In the genomic region with DNA sequence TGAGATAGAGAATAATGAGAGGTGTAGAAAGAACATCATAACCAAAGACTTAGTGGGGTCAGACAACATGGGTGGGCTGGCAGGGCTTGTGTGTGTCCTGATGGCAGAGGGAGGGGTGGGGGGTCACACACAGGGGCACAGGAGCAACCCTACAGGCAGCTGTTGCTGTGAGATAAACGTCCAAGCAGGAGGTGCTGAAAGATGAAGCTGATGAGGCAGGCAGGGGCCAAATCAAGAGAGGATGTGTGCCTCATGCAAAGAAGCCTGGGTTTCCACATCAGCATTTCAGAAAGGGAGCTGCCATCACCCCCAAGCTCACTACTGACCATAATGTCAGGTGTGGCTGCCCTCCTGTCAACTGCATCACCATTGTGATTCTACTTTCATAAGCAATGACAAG, we compare ENCODE assay signal across 1 cellular context.
A peak's percentile ranks its signal among the peaks of the same experiment; 100 is the strongest.
TF ChIP-seq lines count a peak whose summit lies in the region.

No MANE protein-coding gene starts in this region.

TF ChIP-seq in K562, 482 proteins besides CTCF, POLR2A, EP300 and RAD21 (continued from another document and continues in another):
- TF ChIP-seq AFF4 (CRISPR knock-in tag; IDR thresholded peaks at IDR 0.05) (no peak), PTBP1 (IDR thresholded peaks at IDR 0.05; ENCODE audit: low read depth, low read length) (no peak), CBFA2T2 (conservative IDR thresholded peaks at IDR 0.05) (peak; percentile 78), GMEB1 (CRISPR knock-in tag; IDR thresholded peaks at IDR 0.05) (no peak), TFAP4 (CRISPR knock-in tag; IDR thresholded peaks at IDR 0.05; ENCODE audit: borderline replicate concordance) (peak; percentile 42; the same call in 1 of the 2 replicates), ESRRA (IDR thresholded peaks at IDR 0.05; ENCODE audit: borderline replicate concordance, low read depth) (no peak), THRAP3 (IDR thresholded peaks at IDR 0.05; ENCODE audit: borderline replicate concordance) (no peak), ZNF785 (CRISPR knock-in tag; IDR thresholded peaks at IDR 0.05) (no peak), EZH2 (IDR thresholded peaks at IDR 0.05; ENCODE audit: borderline replicate concordance, low read depth, low read length) (no peak), MYBL2 (IDR thresholded peaks at IDR 0.05; ENCODE audit: low read depth) (no peak), MYBL2 (CRISPR knock-in tag; IDR thresholded peaks at IDR 0.05; ENCODE audit: borderline replicate concordance) (no peak), PCBP1 (IDR thresholded peaks at IDR 0.05; ENCODE audit: low read depth, low read length, poor library complexity, severe bottlenecking) (no peak), ETV6 (IDR thresholded peaks at IDR 0.05; ENCODE audit: borderline replicate concordance in 1 of 2, low read depth in 2 of 2, low read length in 1 of 2) (no peak), ETV6 (CRISPR knock-in tag; IDR thresholded peaks at IDR 0.05; ENCODE audit: borderline replicate concordance) (no peak), CCNT2 (IDR thresholded peaks at IDR 0.05; ENCODE audit: borderline replicate concordance, extremely low read depth, insufficient read length, low read depth, low read length) (peak; percentile 37), CLOCK (CRISPR knock-in tag; IDR thresholded peaks at IDR 0.05; ENCODE audit: borderline replicate concordance) (no peak), SMARCA4 (IDR thresholded peaks at IDR 0.05) (peak; percentile 84), STAT6 (CRISPR knock-in tag; IDR thresholded peaks at IDR 0.05) (no peak), MEIS2 (IDR thresholded peaks at IDR 0.05; ENCODE audit: partially characterized antibody) (peak; percentile 96), HMGXB4 (CRISPR knock-in tag; IDR thresholded peaks at IDR 0.05) (no peak), XRCC5 (IDR thresholded peaks at IDR 0.05; ENCODE audit: low read depth, low read length) (no peak), E2F5 (CRISPR knock-in tag; IDR thresholded peaks at IDR 0.05) (no peak), KAT7 (CRISPR knock-in tag; IDR thresholded peaks at IDR 0.05; ENCODE audit: borderline replicate concordance) (no peak), ZNF830 (CRISPR knock-in tag; IDR thresholded peaks at IDR 0.05) (no peak), FOXJ3 (CRISPR knock-in tag; IDR thresholded peaks at IDR 0.05) (no peak), OTX1 (CRISPR knock-in tag; IDR thresholded peaks at IDR 0.05) (no peak), GTF2E2 (tag; IDR thresholded peaks at IDR 0.05) (no peak), ZNF121 (CRISPR knock-in tag; conservative IDR thresholded peaks at IDR 0.05) (no peak), MTA2 (IDR thresholded peaks at IDR 0.05; ENCODE audit: low read depth) (peak; percentile 76; the same call in 1 of the 2 replicates), TRIM24 (IDR thresholded peaks at IDR 0.05) (0 out of 4 replicates have a peak, but pooled peaks of 1 of the 2 experiments have one; percentile 19), NCOR1 (IDR thresholded peaks at IDR 0.05) (peak; percentile 73), ZNF12 (CRISPR knock-in tag; IDR thresholded peaks at IDR 0.05) (no peak), SOX6 (IDR thresholded peaks at IDR 0.05) (0 out of 2 replicates have a peak, but pooled peaks have one; percentile 20), DIDO1 (tag; IDR thresholded peaks at IDR 0.05; ENCODE audit: low read depth) (no peak), ZNF41 (CRISPR knock-in tag; conservative IDR thresholded peaks at IDR 0.05) (no peak), RBM17 (IDR thresholded peaks at IDR 0.05; ENCODE audit: borderline replicate concordance, low read depth, low read length) (no peak), SIX5 (IDR thresholded peaks at IDR 0.05; ENCODE audit: borderline replicate concordance in 1 of 2, insufficient read depth in 1 of 2, low read depth in 1 of 2, low read length in 2 of 2) (no peak), ARHGAP35 (IDR thresholded peaks at IDR 0.05; ENCODE audit: partially characterized antibody) (no peak), ASH1L (IDR thresholded peaks at IDR 0.05; ENCODE audit: borderline replicate concordance, low read depth, partially characterized antibody) (no peak)
- TF ChIP-seq, protein P1, sequence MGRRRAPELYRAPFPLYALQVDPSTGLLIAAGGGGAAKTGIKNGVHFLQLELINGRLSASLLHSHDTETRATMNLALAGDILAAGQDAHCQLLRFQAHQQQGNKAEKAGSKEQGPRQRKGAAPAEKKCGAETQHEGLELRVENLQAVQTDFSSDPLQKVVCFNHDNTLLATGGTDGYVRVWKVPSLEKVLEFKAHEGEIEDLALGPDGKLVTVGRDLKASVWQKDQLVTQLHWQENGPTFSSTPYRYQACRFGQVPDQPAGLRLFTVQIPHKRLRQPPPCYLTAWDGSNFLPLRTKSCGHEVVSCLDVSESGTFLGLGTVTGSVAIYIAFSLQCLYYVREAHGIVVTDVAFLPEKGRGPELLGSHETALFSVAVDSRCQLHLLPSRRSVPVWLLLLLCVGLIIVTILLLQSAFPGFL (CRISPR knock-in tag; IDR thresholded peaks at IDR 0.05) = no peak
- TF ChIP-seq, protein P2, sequence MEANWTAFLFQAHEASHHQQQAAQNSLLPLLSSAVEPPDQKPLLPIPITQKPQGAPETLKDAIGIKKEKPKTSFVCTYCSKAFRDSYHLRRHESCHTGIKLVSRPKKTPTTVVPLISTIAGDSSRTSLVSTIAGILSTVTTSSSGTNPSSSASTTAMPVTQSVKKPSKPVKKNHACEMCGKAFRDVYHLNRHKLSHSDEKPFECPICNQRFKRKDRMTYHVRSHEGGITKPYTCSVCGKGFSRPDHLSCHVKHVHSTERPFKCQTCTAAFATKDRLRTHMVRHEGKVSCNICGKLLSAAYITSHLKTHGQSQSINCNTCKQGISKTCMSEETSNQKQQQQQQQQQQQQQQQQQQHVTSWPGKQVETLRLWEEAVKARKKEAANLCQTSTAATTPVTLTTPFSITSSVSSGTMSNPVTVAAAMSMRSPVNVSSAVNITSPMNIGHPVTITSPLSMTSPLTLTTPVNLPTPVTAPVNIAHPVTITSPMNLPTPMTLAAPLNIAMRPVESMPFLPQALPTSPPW (CRISPR knock-in tag; IDR thresholded peaks at IDR 0.05) = peak; percentile 44; the same call in 1 of the 2 replicates
